Comparison of ENCODE assay signal across 1 cellular context in the genomic region with DNA sequence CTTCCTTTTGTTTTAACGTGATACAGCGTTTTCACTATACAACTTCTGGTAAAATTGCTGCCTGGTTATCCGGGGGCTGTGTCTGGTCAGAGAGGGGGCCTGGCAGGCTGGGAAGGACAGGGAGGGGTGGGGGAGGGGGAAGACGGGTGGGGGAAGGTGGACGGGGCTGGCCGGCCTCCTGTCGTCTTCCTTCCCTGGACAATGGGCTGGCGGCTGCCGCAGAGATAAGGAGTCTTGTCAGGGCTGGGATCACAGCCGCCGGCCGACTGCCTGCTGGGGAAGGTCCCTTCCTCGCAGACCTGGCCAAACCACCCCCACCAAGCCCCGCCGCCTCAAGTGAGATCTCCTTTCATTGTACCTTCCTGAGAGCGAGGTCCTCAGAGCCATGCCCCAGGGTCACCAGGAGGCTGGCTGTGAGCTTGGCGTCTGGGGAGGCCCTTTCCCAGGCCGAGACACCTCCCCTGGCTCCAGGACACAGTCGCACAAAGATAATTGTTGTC.
TF ChIP-seq lines count a peak whose summit lies in the region.

No MANE protein-coding gene starts in this region.

TF ChIP-seq in K562, 482 proteins besides CTCF, POLR2A, EP300 and RAD21 (continued from another document and continues in another):
- TF ChIP-seq, protein P1, sequence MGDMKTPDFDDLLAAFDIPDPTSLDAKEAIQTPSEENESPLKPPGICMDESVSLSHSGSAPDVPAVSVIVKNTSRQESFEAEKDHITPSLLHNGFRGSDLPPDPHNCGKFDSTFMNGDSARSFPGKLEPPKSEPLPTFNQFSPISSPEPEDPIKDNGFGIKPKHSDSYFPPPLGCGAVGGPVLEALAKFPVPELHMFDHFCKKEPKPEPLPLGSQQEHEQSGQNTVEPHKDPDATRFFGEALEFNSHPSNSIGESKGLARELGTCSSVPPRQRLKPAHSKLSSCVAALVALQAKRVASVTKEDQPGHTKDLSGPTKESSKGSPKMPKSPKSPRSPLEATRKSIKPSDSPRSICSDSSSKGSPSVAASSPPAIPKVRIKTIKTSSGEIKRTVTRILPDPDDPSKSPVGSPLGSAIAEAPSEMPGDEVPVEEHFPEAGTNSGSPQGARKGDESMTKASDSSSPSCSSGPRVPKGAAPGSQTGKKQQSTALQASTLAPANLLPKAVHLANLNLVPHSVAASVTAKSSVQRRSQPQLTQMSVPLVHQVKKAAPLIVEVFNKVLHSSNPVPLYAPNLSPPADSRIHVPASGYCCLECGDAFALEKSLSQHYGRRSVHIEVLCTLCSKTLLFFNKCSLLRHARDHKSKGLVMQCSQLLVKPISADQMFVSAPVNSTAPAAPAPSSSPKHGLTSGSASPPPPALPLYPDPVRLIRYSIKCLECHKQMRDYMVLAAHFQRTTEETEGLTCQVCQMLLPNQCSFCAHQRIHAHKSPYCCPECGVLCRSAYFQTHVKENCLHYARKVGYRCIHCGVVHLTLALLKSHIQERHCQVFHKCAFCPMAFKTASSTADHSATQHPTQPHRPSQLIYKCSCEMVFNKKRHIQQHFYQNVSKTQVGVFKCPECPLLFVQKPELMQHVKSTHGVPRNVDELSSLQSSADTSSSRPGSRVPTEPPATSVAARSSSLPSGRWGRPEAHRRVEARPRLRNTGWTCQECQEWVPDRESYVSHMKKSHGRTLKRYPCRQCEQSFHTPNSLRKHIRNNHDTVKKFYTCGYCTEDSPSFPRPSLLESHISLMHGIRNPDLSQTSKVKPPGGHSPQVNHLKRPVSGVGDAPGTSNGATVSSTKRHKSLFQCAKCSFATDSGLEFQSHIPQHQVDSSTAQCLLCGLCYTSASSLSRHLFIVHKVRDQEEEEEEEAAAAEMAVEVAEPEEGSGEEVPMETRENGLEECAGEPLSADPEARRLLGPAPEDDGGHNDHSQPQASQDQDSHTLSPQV (IDR thresholded peaks at IDR 0.05): peak; percentile 67; the same call in 1 of the 2 replicates
- TF ChIP-seq RB1 (IDR thresholded peaks at IDR 0.05; ENCODE audit: low read depth) (0 out of 2 replicates have a peak, but pooled peaks have one; percentile 52), CXXC5 (CRISPR knock-in tag; IDR thresholded peaks at IDR 0.05) (peak; percentile 69), SMAD4 (CRISPR knock-in tag; conservative IDR thresholded peaks at IDR 0.05) (peak; percentile 90), ZNF140 (CRISPR knock-in tag; IDR thresholded peaks at IDR 0.05) (no peak), CBX5 (IDR thresholded peaks at IDR 0.05; ENCODE audit: borderline replicate concordance, low read depth) (no peak; the same call in 1 of the 2 replicates), KAT7 (CRISPR knock-in tag; IDR thresholded peaks at IDR 0.05; ENCODE audit: borderline replicate concordance) (0 out of 2 replicates have a peak, but pooled peaks have one; percentile 27), TBL1XR1 (IDR thresholded peaks at IDR 0.05; ENCODE audit: low read length in 2 of 2) (peak; percentile 7 to 81; a peak in 2 of 4 replicates), FOXJ2 (tag; IDR thresholded peaks at IDR 0.05) (peak; percentile 77), CSDE1 (IDR thresholded peaks at IDR 0.05) (no peak), SRSF3 (IDR thresholded peaks at IDR 0.05; ENCODE audit: insufficient read depth, low read length) (no peak), GATA2 (CRISPR knock-in tag; IDR thresholded peaks at IDR 0.05) (peak; percentile 85), RNF2 (IDR thresholded peaks at IDR 0.05) (peak; percentile 81; the same call in 1 of the 2 replicates)
- TF ChIP-seq, protein P2, sequence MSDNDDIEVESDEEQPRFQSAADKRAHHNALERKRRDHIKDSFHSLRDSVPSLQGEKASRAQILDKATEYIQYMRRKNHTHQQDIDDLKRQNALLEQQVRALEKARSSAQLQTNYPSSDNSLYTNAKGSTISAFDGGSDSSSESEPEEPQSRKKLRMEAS (CRISPR knock-in tag; IDR thresholded peaks at IDR 0.05): peak; percentile 45
- TF ChIP-seq, protein P3, sequence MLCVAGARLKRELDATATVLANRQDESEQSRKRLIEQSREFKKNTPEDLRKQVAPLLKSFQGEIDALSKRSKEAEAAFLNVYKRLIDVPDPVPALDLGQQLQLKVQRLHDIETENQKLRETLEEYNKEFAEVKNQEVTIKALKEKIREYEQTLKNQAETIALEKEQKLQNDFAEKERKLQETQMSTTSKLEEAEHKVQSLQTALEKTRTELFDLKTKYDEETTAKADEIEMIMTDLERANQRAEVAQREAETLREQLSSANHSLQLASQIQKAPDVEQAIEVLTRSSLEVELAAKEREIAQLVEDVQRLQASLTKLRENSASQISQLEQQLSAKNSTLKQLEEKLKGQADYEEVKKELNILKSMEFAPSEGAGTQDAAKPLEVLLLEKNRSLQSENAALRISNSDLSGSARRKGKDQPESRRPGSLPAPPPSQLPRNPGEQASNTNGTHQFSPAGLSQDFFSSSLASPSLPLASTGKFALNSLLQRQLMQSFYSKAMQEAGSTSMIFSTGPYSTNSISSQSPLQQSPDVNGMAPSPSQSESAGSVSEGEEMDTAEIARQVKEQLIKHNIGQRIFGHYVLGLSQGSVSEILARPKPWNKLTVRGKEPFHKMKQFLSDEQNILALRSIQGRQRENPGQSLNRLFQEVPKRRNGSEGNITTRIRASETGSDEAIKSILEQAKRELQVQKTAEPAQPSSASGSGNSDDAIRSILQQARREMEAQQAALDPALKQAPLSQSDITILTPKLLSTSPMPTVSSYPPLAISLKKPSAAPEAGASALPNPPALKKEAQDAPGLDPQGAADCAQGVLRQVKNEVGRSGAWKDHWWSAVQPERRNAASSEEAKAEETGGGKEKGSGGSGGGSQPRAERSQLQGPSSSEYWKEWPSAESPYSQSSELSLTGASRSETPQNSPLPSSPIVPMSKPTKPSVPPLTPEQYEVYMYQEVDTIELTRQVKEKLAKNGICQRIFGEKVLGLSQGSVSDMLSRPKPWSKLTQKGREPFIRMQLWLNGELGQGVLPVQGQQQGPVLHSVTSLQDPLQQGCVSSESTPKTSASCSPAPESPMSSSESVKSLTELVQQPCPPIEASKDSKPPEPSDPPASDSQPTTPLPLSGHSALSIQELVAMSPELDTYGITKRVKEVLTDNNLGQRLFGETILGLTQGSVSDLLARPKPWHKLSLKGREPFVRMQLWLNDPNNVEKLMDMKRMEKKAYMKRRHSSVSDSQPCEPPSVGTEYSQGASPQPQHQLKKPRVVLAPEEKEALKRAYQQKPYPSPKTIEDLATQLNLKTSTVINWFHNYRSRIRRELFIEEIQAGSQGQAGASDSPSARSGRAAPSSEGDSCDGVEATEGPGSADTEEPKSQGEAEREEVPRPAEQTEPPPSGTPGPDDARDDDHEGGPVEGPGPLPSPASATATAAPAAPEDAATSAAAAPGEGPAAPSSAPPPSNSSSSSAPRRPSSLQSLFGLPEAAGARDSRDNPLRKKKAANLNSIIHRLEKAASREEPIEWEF (CRISPR knock-in tag; IDR thresholded peaks at IDR 0.05): no peak
- TF ChIP-seq, protein P4, sequence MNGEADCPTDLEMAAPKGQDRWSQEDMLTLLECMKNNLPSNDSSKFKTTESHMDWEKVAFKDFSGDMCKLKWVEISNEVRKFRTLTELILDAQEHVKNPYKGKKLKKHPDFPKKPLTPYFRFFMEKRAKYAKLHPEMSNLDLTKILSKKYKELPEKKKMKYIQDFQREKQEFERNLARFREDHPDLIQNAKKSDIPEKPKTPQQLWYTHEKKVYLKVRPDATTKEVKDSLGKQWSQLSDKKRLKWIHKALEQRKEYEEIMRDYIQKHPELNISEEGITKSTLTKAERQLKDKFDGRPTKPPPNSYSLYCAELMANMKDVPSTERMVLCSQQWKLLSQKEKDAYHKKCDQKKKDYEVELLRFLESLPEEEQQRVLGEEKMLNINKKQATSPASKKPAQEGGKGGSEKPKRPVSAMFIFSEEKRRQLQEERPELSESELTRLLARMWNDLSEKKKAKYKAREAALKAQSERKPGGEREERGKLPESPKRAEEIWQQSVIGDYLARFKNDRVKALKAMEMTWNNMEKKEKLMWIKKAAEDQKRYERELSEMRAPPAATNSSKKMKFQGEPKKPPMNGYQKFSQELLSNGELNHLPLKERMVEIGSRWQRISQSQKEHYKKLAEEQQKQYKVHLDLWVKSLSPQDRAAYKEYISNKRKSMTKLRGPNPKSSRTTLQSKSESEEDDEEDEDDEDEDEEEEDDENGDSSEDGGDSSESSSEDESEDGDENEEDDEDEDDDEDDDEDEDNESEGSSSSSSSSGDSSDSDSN (IDR thresholded peaks at IDR 0.05; ENCODE audit: borderline replicate concordance in 1 of 2, low read depth in 2 of 2, low read length in 2 of 2): peak; percentile 79 to 97; a peak in 2 of 4 replicates
- TF ChIP-seq, protein P5, sequence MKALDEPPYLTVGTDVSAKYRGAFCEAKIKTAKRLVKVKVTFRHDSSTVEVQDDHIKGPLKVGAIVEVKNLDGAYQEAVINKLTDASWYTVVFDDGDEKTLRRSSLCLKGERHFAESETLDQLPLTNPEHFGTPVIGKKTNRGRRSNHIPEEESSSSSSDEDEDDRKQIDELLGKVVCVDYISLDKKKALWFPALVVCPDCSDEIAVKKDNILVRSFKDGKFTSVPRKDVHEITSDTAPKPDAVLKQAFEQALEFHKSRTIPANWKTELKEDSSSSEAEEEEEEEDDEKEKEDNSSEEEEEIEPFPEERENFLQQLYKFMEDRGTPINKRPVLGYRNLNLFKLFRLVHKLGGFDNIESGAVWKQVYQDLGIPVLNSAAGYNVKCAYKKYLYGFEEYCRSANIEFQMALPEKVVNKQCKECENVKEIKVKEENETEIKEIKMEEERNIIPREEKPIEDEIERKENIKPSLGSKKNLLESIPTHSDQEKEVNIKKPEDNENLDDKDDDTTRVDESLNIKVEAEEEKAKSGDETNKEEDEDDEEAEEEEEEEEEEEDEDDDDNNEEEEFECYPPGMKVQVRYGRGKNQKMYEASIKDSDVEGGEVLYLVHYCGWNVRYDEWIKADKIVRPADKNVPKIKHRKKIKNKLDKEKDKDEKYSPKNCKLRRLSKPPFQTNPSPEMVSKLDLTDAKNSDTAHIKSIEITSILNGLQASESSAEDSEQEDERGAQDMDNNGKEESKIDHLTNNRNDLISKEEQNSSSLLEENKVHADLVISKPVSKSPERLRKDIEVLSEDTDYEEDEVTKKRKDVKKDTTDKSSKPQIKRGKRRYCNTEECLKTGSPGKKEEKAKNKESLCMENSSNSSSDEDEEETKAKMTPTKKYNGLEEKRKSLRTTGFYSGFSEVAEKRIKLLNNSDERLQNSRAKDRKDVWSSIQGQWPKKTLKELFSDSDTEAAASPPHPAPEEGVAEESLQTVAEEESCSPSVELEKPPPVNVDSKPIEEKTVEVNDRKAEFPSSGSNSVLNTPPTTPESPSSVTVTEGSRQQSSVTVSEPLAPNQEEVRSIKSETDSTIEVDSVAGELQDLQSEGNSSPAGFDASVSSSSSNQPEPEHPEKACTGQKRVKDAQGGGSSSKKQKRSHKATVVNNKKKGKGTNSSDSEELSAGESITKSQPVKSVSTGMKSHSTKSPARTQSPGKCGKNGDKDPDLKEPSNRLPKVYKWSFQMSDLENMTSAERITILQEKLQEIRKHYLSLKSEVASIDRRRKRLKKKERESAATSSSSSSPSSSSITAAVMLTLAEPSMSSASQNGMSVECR (CRISPR knock-in tag; IDR thresholded peaks at IDR 0.05): peak; percentile 50; the same call in 1 of the 2 replicates
